In the genomic region with DNA sequence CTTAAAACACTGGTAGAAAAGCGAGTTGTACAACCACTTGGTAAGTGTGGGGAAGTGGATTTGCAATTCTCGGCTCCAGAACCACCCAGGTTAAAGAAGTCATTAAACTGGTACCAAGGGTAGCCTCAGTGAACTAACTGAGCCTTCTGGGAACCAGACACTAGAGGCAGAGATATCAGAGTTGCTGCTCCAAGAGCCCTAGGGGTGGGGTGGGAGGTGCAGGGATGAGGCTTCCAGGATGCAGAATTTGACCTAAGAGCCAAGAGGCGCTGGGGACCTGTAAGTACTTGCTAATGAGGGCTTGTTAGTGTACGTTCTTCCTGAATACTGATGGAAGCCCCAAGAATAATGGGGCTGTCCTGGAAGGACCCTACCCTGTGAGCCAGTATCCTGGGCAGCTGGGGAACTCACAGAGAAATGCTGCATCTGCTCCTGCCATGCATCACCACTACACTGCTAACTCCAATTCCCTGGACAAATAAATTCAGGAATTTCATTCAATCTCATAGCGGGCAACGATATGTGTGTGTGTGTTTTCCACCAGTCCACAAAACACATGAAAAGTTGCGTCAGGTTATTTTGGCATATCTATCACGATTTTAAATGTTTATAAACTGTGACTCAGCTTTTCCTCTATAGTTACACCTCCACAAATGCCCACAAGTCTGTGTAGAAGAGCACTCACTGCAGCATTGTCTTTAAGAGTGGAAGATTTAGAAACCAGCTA, we compare ENCODE assay signal across 1 cellular context.
TF ChIP-seq lines count a peak whose summit lies in the region.

No MANE protein-coding gene starts in this region.

TF ChIP-seq in GM23338, 12 proteins besides CTCF, POLR2A, EP300 and RAD21:
- TF ChIP-seq, protein P1, sequence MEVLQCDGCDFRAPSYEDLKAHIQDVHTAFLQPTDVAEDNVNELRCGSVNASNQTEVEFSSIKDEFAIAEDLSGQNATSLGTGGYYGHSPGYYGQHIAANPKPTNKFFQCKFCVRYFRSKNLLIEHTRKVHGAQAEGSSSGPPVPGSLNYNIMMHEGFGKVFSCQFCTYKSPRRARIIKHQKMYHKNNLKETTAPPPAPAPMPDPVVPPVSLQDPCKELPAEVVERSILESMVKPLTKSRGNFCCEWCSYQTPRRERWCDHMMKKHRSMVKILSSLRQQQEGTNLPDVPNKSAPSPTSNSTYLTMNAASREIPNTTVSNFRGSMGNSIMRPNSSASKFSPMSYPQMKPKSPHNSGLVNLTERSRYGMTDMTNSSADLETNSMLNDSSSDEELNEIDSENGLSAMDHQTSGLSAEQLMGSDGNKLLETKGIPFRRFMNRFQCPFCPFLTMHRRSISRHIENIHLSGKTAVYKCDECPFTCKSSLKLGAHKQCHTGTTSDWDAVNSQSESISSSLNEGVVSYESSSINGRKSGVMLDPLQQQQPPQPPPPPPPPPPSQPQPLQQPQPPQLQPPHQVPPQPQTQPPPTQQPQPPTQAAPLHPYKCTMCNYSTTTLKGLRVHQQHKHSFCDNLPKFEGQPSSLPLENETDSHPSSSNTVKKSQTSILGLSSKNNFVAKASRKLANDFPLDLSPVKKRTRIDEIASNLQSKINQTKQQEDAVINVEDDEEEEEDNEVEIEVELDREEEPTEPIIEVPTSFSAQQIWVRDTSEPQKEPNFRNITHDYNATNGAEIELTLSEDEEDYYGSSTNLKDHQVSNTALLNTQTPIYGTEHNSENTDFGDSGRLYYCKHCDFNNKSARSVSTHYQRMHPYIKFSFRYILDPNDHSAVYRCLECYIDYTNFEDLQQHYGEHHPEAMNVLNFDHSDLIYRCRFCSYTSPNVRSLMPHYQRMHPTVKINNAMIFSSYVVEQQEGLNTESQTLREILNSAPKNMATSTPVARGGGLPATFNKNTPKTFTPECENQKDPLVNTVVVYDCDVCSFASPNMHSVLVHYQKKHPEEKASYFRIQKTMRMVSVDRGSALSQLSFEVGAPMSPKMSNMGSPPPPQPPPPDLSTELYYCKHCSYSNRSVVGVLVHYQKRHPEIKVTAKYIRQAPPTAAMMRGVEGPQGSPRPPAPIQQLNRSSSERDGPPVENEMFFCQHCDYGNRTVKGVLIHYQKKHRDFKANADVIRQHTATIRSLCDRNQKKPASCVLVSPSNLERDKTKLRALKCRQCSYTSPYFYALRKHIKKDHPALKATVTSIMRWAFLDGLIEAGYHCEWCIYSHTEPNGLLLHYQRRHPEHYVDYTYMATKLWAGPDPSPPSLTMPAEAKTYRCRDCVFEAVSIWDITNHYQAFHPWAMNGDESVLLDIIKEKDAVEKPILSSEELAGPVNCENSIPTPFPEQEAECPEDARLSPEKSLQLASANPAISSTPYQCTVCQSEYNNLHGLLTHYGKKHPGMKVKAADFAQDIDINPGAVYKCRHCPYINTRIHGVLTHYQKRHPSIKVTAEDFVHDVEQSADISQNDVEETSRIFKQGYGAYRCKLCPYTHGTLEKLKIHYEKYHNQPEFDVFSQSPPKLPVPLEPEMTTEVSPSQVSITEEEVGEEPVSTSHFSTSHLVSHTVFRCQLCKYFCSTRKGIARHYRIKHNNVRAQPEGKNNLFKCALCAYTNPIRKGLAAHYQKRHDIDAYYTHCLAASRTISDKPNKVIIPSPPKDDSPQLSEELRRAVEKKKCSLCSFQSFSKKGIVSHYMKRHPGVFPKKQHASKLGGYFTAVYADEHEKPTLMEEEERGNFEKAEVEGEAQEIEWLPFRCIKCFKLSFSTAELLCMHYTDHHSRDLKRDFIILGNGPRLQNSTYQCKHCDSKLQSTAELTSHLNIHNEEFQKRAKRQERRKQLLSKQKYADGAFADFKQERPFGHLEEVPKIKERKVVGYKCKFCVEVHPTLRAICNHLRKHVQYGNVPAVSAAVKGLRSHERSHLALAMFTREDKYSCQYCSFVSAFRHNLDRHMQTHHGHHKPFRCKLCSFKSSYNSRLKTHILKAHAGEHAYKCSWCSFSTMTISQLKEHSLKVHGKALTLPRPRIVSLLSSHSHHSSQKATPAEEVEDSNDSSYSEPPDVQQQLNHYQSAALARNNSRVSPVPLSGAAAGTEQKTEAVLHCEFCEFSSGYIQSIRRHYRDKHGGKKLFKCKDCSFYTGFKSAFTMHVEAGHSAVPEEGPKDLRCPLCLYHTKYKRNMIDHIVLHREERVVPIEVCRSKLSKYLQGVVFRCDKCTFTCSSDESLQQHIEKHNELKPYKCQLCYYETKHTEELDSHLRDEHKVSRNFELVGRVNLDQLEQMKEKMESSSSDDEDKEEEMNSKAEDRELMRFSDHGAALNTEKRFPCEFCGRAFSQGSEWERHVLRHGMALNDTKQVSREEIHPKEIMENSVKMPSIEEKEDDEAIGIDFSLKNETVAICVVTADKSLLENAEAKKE (CRISPR knock-in tag; IDR thresholded peaks at IDR 0.05), result no peak
- TF ChIP-seq STAT1 (IDR thresholded peaks at IDR 0.05; ENCODE audit: unreplicated experiment), result no peak
- TF ChIP-seq CREB1 (CRISPR knock-in tag; IDR thresholded peaks at IDR 0.05; ENCODE audit: low read depth), result no peak
- TF ChIP-seq, protein P2, sequence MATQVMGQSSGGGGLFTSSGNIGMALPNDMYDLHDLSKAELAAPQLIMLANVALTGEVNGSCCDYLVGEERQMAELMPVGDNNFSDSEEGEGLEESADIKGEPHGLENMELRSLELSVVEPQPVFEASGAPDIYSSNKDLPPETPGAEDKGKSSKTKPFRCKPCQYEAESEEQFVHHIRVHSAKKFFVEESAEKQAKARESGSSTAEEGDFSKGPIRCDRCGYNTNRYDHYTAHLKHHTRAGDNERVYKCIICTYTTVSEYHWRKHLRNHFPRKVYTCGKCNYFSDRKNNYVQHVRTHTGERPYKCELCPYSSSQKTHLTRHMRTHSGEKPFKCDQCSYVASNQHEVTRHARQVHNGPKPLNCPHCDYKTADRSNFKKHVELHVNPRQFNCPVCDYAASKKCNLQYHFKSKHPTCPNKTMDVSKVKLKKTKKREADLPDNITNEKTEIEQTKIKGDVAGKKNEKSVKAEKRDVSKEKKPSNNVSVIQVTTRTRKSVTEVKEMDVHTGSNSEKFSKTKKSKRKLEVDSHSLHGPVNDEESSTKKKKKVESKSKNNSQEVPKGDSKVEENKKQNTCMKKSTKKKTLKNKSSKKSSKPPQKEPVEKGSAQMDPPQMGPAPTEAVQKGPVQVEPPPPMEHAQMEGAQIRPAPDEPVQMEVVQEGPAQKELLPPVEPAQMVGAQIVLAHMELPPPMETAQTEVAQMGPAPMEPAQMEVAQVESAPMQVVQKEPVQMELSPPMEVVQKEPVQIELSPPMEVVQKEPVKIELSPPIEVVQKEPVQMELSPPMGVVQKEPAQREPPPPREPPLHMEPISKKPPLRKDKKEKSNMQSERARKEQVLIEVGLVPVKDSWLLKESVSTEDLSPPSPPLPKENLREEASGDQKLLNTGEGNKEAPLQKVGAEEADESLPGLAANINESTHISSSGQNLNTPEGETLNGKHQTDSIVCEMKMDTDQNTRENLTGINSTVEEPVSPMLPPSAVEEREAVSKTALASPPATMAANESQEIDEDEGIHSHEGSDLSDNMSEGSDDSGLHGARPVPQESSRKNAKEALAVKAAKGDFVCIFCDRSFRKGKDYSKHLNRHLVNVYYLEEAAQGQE (IDR thresholded peaks at IDR 0.05; ENCODE audit: unreplicated experiment), result no peak
- TF ChIP-seq, protein P3, sequence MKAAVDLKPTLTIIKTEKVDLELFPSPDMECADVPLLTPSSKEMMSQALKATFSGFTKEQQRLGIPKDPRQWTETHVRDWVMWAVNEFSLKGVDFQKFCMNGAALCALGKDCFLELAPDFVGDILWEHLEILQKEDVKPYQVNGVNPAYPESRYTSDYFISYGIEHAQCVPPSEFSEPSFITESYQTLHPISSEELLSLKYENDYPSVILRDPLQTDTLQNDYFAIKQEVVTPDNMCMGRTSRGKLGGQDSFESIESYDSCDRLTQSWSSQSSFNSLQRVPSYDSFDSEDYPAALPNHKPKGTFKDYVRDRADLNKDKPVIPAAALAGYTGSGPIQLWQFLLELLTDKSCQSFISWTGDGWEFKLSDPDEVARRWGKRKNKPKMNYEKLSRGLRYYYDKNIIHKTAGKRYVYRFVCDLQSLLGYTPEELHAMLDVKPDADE (IDR thresholded peaks at IDR 0.05), result no peak
- no peak for TF ChIP-seq NANOG (IDR thresholded peaks at IDR 0.05; ENCODE audit: borderline replicate concordance)
- TF ChIP-seq ZNF114 (CRISPR knock-in tag; IDR thresholded peaks at IDR 0.05), result no peak
- no peak for TF ChIP-seq EZH2 (IDR thresholded peaks at IDR 0.05; ENCODE audit: low read depth, unreplicated experiment)
- no peak for TF ChIP-seq EZH2phosphoT487 (IDR thresholded peaks at IDR 0.05; ENCODE audit: unreplicated experiment)
- TF ChIP-seq ZNF331 (CRISPR knock-in tag; IDR thresholded peaks at IDR 0.05; ENCODE audit: low read depth), result no peak
- TF ChIP-seq POLR2AphosphoS5 (IDR thresholded peaks at IDR 0.05; ENCODE audit: low read depth), result no peak
- TF ChIP-seq JUNB (IDR thresholded peaks at IDR 0.05; ENCODE audit: unreplicated experiment), result no peak
